Comparison of ENCODE assay signal across 8 cellular contexts in the genomic region with DNA sequence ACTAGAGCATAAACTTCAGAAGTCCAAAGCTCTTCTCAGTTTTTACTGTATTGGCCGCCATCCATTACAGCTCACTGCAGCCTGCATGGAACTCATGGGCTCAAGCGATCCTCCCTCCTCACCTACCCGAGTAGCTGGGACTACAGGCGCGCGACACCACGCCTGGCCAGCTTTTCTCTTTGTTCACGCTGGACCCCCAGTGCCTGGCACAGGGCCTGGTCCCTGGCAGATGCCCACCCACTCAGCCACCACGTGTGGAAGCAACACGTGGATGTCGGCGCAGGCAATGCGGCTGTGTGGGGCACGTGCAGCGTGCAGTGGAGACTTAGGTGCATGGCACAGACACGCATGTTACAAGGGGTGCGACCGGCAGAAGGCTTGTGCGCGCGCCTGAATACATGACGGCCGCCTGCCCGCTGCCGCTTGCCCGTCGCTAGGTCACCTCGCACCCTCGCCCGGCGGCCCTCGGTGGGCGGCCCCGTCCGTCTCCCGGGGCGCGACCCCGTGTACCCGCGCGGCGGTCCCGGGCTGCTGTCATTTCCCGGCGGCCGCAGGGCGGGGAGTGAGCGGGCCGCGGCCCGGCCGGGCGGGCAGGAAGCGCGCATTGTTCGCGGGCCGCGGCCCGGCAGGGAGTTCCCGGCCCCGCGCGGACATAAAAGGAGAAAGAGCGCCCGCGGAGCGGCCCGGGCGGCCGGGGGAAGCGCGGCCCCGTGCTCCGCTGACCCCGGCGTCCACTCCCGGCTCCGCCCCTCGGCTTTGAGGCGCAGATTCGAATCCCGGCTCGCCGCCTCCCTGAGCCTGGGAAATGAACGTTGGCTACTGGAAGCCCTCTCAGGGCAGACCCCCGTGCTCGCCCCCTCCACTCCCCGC. TPM values are rescaled to one million over a fixed set of nuclear protein-coding genes. Genes with fewer than 3 reads are reported as not detected.
DNase-seq lines count a peak whose midpoint lies in the region; ATAC-seq and TF ChIP-seq lines count a peak whose summit lies in the region.

No MANE protein-coding gene starts in this region.

- H3K4me2 ChIP-seq in IMR-90 (ENCODE audit: low read depth, low read length), result peak overlapping the region; percentile 65

- no peaks in the 10 kb centered on the region for H4K20me1 ChIP-seq in IMR-90 (ENCODE audit: insufficient read depth, low read length)

- H3K56ac ChIP-seq in IMR-90 (ENCODE audit: extremely low read depth, insufficient read depth, low read length), result peak overlapping the region; percentile 47; the same call in 1 of the 2 replicates

- CTCF ChIA-PET in CD8-positive, alpha-beta T cell (lab: Charles Lee), result interaction anchor here (9.0 to 16.7 kb wide), 2 partner anchors 222 to 250 kb away, joined by 144 to 316 read pairs; no protein-coding TSS in a partner anchor
- CTCF ChIA-PET in IMR-90 (lab: Yijun Ruan, JAX), result no interaction called here

- H3K4me3 Mint-ChIP-seq in CD8-positive, alpha-beta T cell, result peak overlapping the region; percentile 85

- H3K9me3 ChIP-seq in CD8-positive, alpha-beta T cell (ENCODE audit: low read length), result no peaks in the 10 kb centered on the region
- no peaks in the 10 kb centered on the region for H3K9me3 ChIP-seq in IMR-90 (ENCODE audit: control insufficient read depth, insufficient read depth, low read length)

- peak overlapping the region; percentile 49 for H3K9ac ChIP-seq in IMR-90 (ENCODE audit: low read depth, low read length)

- peak overlapping the region; percentile 59 for H2AK9ac ChIP-seq in IMR-90 (replicated peaks; ENCODE audit: low read depth, low read length, poor library complexity)

- BruUV-seq in IMR-90 (replicated peaks; lab: Mats Ljungman, UMichigan), result no TSS peak

- no peaks in the 10 kb centered on the region for H3K9me3 Mint-ChIP-seq in CD8-positive, alpha-beta T cell

- no peak overlapping the region for H2BK5ac ChIP-seq in IMR-90 (ENCODE audit: low read depth, low read length, poor library complexity, severe bottlenecking)

- peak overlapping the region; percentile 83 for H4K5ac ChIP-seq in IMR-90 (ENCODE audit: low read depth, low read length)

- no peak overlapping the region for H3K27ac Mint-ChIP-seq in CD8-positive, alpha-beta T cell

- peak overlapping the region; percentile 85 for H3K23ac ChIP-seq in IMR-90 (ENCODE audit: low read depth, low read length)

- H3K27me3 Mint-ChIP-seq in CD8-positive, alpha-beta T cell (ENCODE audit: low read depth), result peaks cover 24% of the 10 kb centered on the region

- POLR2A ChIA-PET in CD8-positive, alpha-beta T cell (lab: Charles Lee), result interaction anchor here (1.2 kb wide), 1 partner anchor 10 kb away, joined by 3 read pairs; no protein-coding TSS in a partner anchor
- POLR2A ChIA-PET in IMR-90 (lab: Charles Lee; ENCODE audit: unreplicated experiment), result no interaction called here

- H3K27me3 ChIP-seq in CD8-positive, alpha-beta T cell (ENCODE audit: insufficient read depth, low read length), result no peaks in the 10 kb centered on the region
- no peaks in the 10 kb centered on the region for H3K27me3 ChIP-seq in IMR-90 (ENCODE audit: control insufficient read depth, insufficient read depth, low read length)

- H2BK15ac ChIP-seq in IMR-90 (ENCODE audit: low read depth, low read length), result peak overlapping the region; percentile 29; the same call in 1 of the 3 replicates

- intact Hi-C loops in CD8-positive, alpha-beta T cell (cut with DNase I, micrococcal nuclease), result loop anchor here in 1 of 2 experiments (5.0 kb wide), 1 partner anchor 794 kb away; no protein-coding TSS in a partner anchor
- intact Hi-C loops in IMR-90 (cut with micrococcal nuclease), result no loop called here

- 5% methylated on average over 52 of the region's 90 CpGs; no CpG with 5 or more reads in 1 of the 2 experiments for WGBS in IMR-90 (ENCODE audit: extremely low coverage in 2 of 2, insufficient read length in 1 of 2), 2 experiments

- H3K4ac ChIP-seq in IMR-90 (ENCODE audit: low read depth, low read length), result peak overlapping the region; percentile 79

- peak overlapping the region; percentile 48 for H3K4me3 ChIP-seq in CD8-positive, alpha-beta T cell (ENCODE audit: low read depth, low read length)
- H3K4me3 ChIP-seq in IMR-90 (ENCODE audit: insufficient read depth, low read depth, low read length), result peak overlapping the region; percentile 35
- peak overlapping the region; percentile 33 to 54 (median 45) for H3K4me3 ChIP-seq in skin epidermis

- H3K27ac ChIP-seq in CD8-positive, alpha-beta T cell (ENCODE audit: low read depth, low read length), result no peak overlapping the region
- H3K27ac ChIP-seq in IMR-90 (ENCODE audit: insufficient read depth, low read length) (no peak overlapping the region; the same call in 1 of the 2 replicates), skin epidermis (peak overlapping the region in 16 of 21 experiments; percentile 18 to 82 (median 58))

- H2BK120ac ChIP-seq in IMR-90 (ENCODE audit: low read depth, low read length), result peak overlapping the region; percentile 69

- TF ChIP-seq CTCF in CD8-positive, alpha-beta T cell (IDR thresholded peaks at IDR 0.05), result no peak
- 0 out of 2 replicates have a peak, but pooled peaks have one; percentile 1 for TF ChIP-seq CTCF in IMR-90 (conservative IDR thresholded peaks at IDR 0.05; ENCODE audit: low read depth, low read length)

- no peaks in the 10 kb centered on the region for H3K36me3 Mint-ChIP-seq in CD8-positive, alpha-beta T cell

- peaks cover 21% of the 10 kb centered on the region for H3K4me1 ChIP-seq in CD8-positive, alpha-beta T cell (ENCODE audit: insufficient read depth, low read length)
- H3K4me1 ChIP-seq in IMR-90 (ENCODE audit: control insufficient read depth, insufficient read depth, low read length), result peaks cover 6% of the 10 kb centered on the region

- peak overlapping the region; percentile 34; the same call in 1 of the 2 replicates for H2AK5ac ChIP-seq in IMR-90 (ENCODE audit: low read depth, low read length)

- peaks cover 27% of the 10 kb centered on the region for H3K4me1 Mint-ChIP-seq in CD8-positive, alpha-beta T cell (ENCODE audit: low read depth)

- peak; percentile 38 for ATAC-seq in CD8-positive, alpha-beta T cell
- ATAC-seq in IMR-90 (ENCODE audit: low read depth), result peak; percentile 66
- no peak for ATAC-seq in HG02610 (IDR thresholded peaks at IDR 0.05; ENCODE audit: unreplicated experiment)

- H3K14ac ChIP-seq in IMR-90 (replicated peaks; ENCODE audit: low read depth, low read length), result peak overlapping the region; percentile 88

- TF ChIP-seq RAD21 in IMR-90 (IDR thresholded peaks at IDR 0.05; ENCODE audit: low read length), result no peak

- no peaks in the 10 kb centered on the region for H3K36me3 ChIP-seq in CD8-positive, alpha-beta T cell (ENCODE audit: insufficient read depth, low read length)
- H3K36me3 ChIP-seq in IMR-90 (ENCODE audit: control insufficient read depth, insufficient read depth, low read length), result no peaks in the 10 kb centered on the region

- no peak for TF ChIP-seq POLR2A in IMR-90 (IDR thresholded peaks at IDR 0.05; ENCODE audit: low read depth, low read length)

- peak overlapping the region; percentile 52; the same call in 1 of the 2 replicates for H4K91ac ChIP-seq in IMR-90 (ENCODE audit: insufficient read depth, low read depth, low read length)

- peak overlapping the region; percentile 67 to 90 for H4K8ac ChIP-seq in IMR-90 (ENCODE audit: low read depth in 2 of 2, low read length in 2 of 2)

- in situ Hi-C loops in IMR-90 (cut with MboI; ENCODE audit: low sequenced_read_pairs), result no loop called here
- in situ Hi-C loops in KBM-7 (cut with MboI; ENCODE audit: low pct_unique_long_range_greater_than_20kb, low sequenced_read_pairs), result no loop called here

- H3K9me1 ChIP-seq in IMR-90 (ENCODE audit: insufficient read depth, low read length), result no peaks in the 10 kb centered on the region

- dilution Hi-C loops in IMR-90 (cut with HindIII; ENCODE audit: low sequenced_read_pairs, unreplicated experiment), result no loop called here

- peak overlapping the region; percentile 1; the same call in 1 of the 2 replicates for H3K18ac ChIP-seq in IMR-90 (ENCODE audit: low read depth, low read length)

- H2AFZ ChIP-seq in IMR-90 (replicated peaks; ENCODE audit: low read length, poor library complexity), result peak overlapping the region; percentile 94

- DNase-seq in CD8-positive, alpha-beta T cell, result no peak
- DNase-seq in IMR-90 (no peak), astrocyte of the hippocampus (ENCODE audit: low read depth, low spot score) (peak; percentile 52), iPS-NIHi11 (ENCODE audit: low spot score) (peak; percentile 65), KBM-7 (no peak), NCI-H2107 treated with DMSO at 0.1 percent for 48 hours (lab: John Stamatoyannopoulos, UW; ENCODE audit: unreplicated experiment) (no peak)

- no peaks in the 10 kb centered on the region for H3K79me1 ChIP-seq in IMR-90 (ENCODE audit: low read depth in 1 of 2, low read length in 2 of 2)

- H2BK20ac ChIP-seq in IMR-90 (ENCODE audit: low read depth, low read length), result peak overlapping the region; percentile 63

TF ChIP-seq in IMR-90, 13 proteins besides CTCF, POLR2A, EP300 and RAD21:
- TF ChIP-seq MXI1 (IDR thresholded peaks at IDR 0.05; ENCODE audit: borderline replicate concordance, low read depth, low read length) (peak; percentile 41; the same call in 1 of the 2 replicates), CEBPB (IDR thresholded peaks at IDR 0.05; ENCODE audit: low read depth, low read length) (no peak), BHLHE40 (IDR thresholded peaks at IDR 0.05; ENCODE audit: low read depth, low read length) (peak; percentile 63)

RNA-seq across cellular contexts. Expression of gene PTGS1, which starts 24.1 kb away (rescaled TPM):
- total RNA-seq in CD8-positive, alpha-beta T cell, result not detected
- total RNA-seq in IMR-90 (2012; rRNA removed), result 21.1 and 24.7 TPM in 2 replicates
- polyA plus RNA-seq in IMR-90 (2012; rRNA removed), result 33.9 and 38.3 TPM in 2 replicates
- polyA plus RNA-seq in IMR-90 (2012; cell fraction: cytosol; rRNA removed), result 32.1 and 51.8 TPM in 2 replicates
- 40.2 and 55.2 TPM in 2 replicates for polyA plus RNA-seq in IMR-90 (2012; cell fraction: nucleus; rRNA removed; ENCODE audit: low replicate concordance)

Comparison
In these comparisons a context has a peak if more than half of its experiments do, and no peak if none do; other contexts are left out.
1. DNase-seq: peak in astrocyte of the hippocampus (single experiment) and iPS-NIHi11 (single experiment); none in CD8-positive, alpha-beta T cell (0 of 7), IMR-90 (single experiment), KBM-7 (single experiment) and NCI-H2107 treated with DMSO at 0.1 percent for 48 hours (single experiment).
2. H3K27ac ChIP-seq: peak in skin epidermis (16 of 21); none in CD8-positive, alpha-beta T cell (single experiment) and IMR-90 (single experiment).
3. RNA of gene PTGS1, which starts 24.1 kb away (total RNA-seq): 21.1 to 24.7 TPM in IMR-90; not detected in CD8-positive, alpha-beta T cell; every median in the first group is over 10 times any median in the second.
4. Peak in every context shown above with its lines, with median percentiles within 50 percentile points of each other: H3K4me3 ChIP-seq.